8 cellular contexts compared by ENCODE assay signal in the genomic region with DNA sequence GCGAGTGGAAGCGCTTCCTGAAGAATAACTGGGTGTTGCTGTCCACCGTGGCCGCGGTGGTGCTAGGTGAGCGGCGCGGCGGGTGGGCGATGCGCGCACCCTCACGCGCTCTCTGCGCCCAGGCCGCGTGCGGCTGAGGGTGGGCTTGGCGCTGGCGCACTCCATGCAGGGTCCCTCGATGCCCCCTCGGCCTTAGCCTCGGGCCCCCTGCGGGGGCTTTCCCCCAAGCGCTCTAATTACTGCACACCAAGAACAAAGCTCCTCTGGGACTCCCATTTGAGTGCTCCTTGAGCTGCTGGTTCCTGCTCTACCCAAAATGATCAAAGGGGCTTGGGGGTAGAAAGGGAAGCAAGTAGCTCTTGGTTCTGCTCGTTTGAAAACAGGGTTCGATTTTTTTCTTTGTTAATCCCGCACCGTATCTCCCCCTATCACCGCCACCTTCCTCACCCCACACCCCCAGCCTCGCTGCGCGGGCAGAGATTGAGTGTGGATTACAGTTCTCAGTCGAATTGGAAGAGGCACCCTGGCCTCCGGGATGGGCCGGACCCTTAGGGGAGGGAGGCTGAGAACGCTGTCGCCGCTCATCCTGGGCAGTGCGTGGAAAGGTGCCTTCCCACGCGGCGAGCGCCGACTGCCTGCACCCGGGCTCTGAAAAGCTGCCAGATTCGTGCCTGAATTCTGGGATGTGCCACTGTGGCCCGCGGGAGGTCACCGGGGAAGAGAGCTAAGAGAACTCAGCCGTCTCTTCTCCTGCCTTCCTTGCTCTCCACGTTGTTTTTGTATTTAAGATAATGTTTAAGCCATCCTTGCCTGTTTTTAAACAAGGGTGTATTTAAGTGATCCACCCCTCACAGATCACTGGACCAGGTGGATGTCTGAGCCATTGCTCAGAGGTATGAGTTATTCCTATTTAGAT. TPM values are rescaled to one million over a fixed set of nuclear protein-coding genes. Genes with fewer than 3 reads are reported as not detected.
A peak's percentile ranks its signal among the peaks of the same experiment; 100 is the strongest.
DNase-seq lines count a peak whose midpoint lies in the region; ATAC-seq, FAIRE-seq and TF ChIP-seq lines count a peak whose summit lies in the region.

No MANE protein-coding gene starts in this region.

- H3K36me3 ChIP-seq in body of pancreas (replicated peaks in 1 of 2; ENCODE audit: insufficient read depth in 1 of 2, low read depth in 2 of 2) (no peaks in the 10 kb centered on the region), kidney (ENCODE audit: control insufficient read depth in 1 of 2, insufficient read depth in 2 of 2, low read length in 2 of 2) (no peaks in the 10 kb centered on the region), stomach (no peaks in the 10 kb centered on the region)

- CTCF ChIA-PET in HEK293T (lab: Yijun Ruan, JAX), result interaction anchor here (0.6 kb wide), 1 partner anchor 172 kb away, joined by 3 read pairs; no protein-coding TSS in a partner anchor

- H3K27ac ChIP-seq in body of pancreas (peak overlapping the region in 3 of 4 donors; percentile 67 to 77 (median 70)), kidney (ENCODE audit: low read depth in 2 of 2, low read length in 2 of 2) (peak overlapping the region; percentile 57 to 79), stomach (peak overlapping the region; percentile 75 to 81 (median 77))

- no peak for TF ChIP-seq EP300 in stomach (IDR thresholded peaks at IDR 0.05)

- H3K9ac ChIP-seq in kidney (ENCODE audit: low read length in 2 of 2), result peak overlapping the region; percentile 11 to 88

- FAIRE-seq in kidney (lab: Jason Lieb, UNC), result no peak

- H3K4me1 ChIP-seq in body of pancreas (peaks cover 26% of the 10 kb centered on the region), kidney (ENCODE audit: control insufficient read depth in 1 of 2, insufficient read depth in 1 of 2, low read depth in 1 of 2, low read length in 2 of 2) (peaks cover 0 to 9% of the 10 kb centered on the region in 2 donors), stomach (peaks cover 9 to 27% (median 20%) of the 10 kb centered on the region in 4 donors)

- H3K27me3 ChIP-seq in body of pancreas (no peaks in the 10 kb centered on the region), stomach (peaks cover 0 to 28% (median 0%) of the 10 kb centered on the region in 3 donors)

- peak overlapping the region; percentile 50 to 95 for H3K4me3 ChIP-seq in body of pancreas
- peak overlapping the region; percentile 70 to 89 for H3K4me3 ChIP-seq in kidney (ENCODE audit: low read length in 2 of 2)
- peak overlapping the region; percentile 71 to 77 (median 75) for H3K4me3 ChIP-seq in stomach

- TF ChIP-seq POLR2A in body of pancreas (IDR thresholded peaks at IDR 0.05) (no peak), stomach (IDR thresholded peaks at IDR 0.05) (no peak)

- H3K9me3 ChIP-seq in body of pancreas (no peaks in the 10 kb centered on the region), kidney (ENCODE audit: control insufficient read depth in 1 of 2, low read length in 2 of 2) (no peaks in the 10 kb centered on the region), stomach (no peaks in the 10 kb centered on the region)

- ATAC-seq in GM18867 (IDR thresholded peaks at IDR 0.05; ENCODE audit: unreplicated experiment) (peak; percentile 23), HG03354 (IDR thresholded peaks at IDR 0.05; ENCODE audit: poor library complexity, severe bottlenecking, unreplicated experiment) (peak; percentile 21), body of pancreas (no peak)

- DNase-seq in AG08396 (ENCODE audit: low spot score), result peak; percentile 25
- peak in 3 of 4 donors; percentile 20 to 29 (median 20) for DNase-seq in body of pancreas
- peak; percentile 75 for DNase-seq in kidney
- DNase-seq in stomach, result no peak
- no peak for DNase-seq in OCI-M2 (lab: John Stamatoyannopoulos, UW; ENCODE audit: unreplicated experiment)
- DNase-seq in HEK293T (ENCODE audit: extremely low spot score), result no peak

- TF ChIP-seq CTCF in body of pancreas (IDR thresholded peaks at IDR 0.05) (no peak), kidney (IDR thresholded peaks at IDR 0.05; ENCODE audit: borderline replicate concordance, extremely low read depth, insufficient read depth) (no peak), stomach (IDR thresholded peaks at IDR 0.05) (no peak)

- 1% methylated on average over 26 to 52 of the region's 52 CpGs for WGBS in body of pancreas, 2 donors
- WGBS in stomach, 5 donors, result 1 to 2% (median 1%) methylated on average over 33 to 52 of the region's 52 CpGs

- POLR2A ChIA-PET in HEK293T (lab: Yijun Ruan, JAX), result no interaction called here

- intact Hi-C loops in body of pancreas (cut with DNase I), result no loop called here
- intact Hi-C loops in kidney (cut with DNase I), result no loop called here
- intact Hi-C loops in stomach (cut with DNase I; ENCODE audit: low total_unique reads), result no loop called here

TF ChIP-seq in HEK293T, 16 proteins besides CTCF, POLR2A, EP300 and RAD21:
- TF ChIP-seq L3MBTL2 (conservative IDR thresholded peaks at IDR 0.05) (no peak), BHLHE40 (IDR thresholded peaks at IDR 0.05; ENCODE audit: borderline replicate concordance) (no peak), SUZ12 (IDR thresholded peaks at IDR 0.05) (no peak), ELF4 (IDR thresholded peaks at IDR 0.05) (no peak), LEF1 (IDR thresholded peaks at IDR 0.05; ENCODE audit: borderline replicate concordance) (no peak), SP1 (IDR thresholded peaks at IDR 0.05) (no peak), FOXA1 (IDR thresholded peaks at IDR 0.05) (no peak), ARNT (IDR thresholded peaks at IDR 0.05) (no peak), NFRKB (IDR thresholded peaks at IDR 0.05) (no peak), HDGF (IDR thresholded peaks at IDR 0.05; ENCODE audit: borderline replicate concordance) (no peak), FOXM1 (IDR thresholded peaks at IDR 0.05; ENCODE audit: borderline replicate concordance) (no peak), FOXK2 (IDR thresholded peaks at IDR 0.05) (no peak), TARDBP (IDR thresholded peaks at IDR 0.05) (no peak), ZNF384 (IDR thresholded peaks at IDR 0.05) (no peak), CTBP1 (IDR thresholded peaks at IDR 0.05; ENCODE audit: borderline replicate concordance) (no peak)
- TF ChIP-seq, protein P1, sequence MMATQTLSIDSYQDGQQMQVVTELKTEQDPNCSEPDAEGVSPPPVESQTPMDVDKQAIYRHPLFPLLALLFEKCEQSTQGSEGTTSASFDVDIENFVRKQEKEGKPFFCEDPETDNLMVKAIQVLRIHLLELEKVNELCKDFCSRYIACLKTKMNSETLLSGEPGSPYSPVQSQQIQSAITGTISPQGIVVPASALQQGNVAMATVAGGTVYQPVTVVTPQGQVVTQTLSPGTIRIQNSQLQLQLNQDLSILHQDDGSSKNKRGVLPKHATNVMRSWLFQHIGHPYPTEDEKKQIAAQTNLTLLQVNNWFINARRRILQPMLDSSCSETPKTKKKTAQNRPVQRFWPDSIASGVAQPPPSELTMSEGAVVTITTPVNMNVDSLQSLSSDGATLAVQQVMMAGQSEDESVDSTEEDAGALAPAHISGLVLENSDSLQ (IDR thresholded peaks at IDR 0.05), result no peak

RNA-seq across cellular contexts. Expression of a gene that starts 0.7 kb away (rescaled TPM):
- total RNA-seq in body of pancreas, result 1 to 10 TPM; 2.6 to 5.2 TPM
- 19.0 TPM for total RNA-seq in kidney
- polyA plus RNA-seq in kidney (ENCODE audit: insufficient read depth, low read depth, low replicate concordance), result 19.6 TPM
- total RNA-seq in stomach, result 10 to 100 TPM in 1 of 5 donors, 1 to 10 TPM in 2, under 1 TPM in 1, not detected in 1; 0.58 to 13.3 (median 6.1) TPM
- 1 to 10 TPM; 1.4 to 2.7 (median 2.1) TPM for polyA plus RNA-seq in stomach

Comparison
In these comparisons a context has a peak if more than half of its experiments do, and no peak if none do; other contexts are left out.
1. DNase-seq: peak in AG08396 (single experiment), body of pancreas (3 of 4) and kidney (single experiment); none in stomach (single experiment), OCI-M2 (single experiment) and HEK293T (single experiment).
2. Peak in every context shown above with its lines, with median percentiles within 50 percentile points of each other: H3K27ac ChIP-seq and H3K4me3 ChIP-seq.